In the genomic region with DNA sequence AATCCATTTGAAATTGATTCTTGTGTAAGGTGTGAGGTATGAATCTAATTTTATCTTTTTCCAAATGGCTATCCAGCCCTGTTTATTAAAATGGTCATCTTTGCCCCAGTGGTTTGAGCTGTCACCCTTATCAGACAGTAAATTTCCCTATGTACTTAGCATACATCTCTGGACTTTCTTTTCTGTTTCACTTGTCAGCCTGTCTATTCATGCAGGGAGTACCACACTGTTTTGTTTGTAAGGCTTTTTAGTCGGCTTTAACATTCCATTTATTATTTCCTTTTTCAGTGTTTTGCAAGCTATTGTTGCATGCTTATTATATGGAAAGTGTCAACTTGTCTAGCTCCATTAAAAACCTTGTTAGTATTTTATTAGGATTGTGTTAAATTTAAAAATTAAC, we compare ENCODE assay signal across 30 cellular contexts.
"Had no signal": no experiment of that assay in that cellular context is flagged by ENCODE, and none has a peak within 500 bp of the region (broad histone marks: within the 10 kb centered on the region; RNA-seq: fewer than 3 reads in every experiment).

No MANE protein-coding gene starts in this region.

- H3K4me1 Mint-ChIP-seq: activated CD4-positive, alpha-beta T cell treated with anti-CD3 and anti-CD28 coated beads, Interleukin-2, amount 10 ng/mL, durations not matched to agents 24 days and 14 days; activated T-helper 17 cell treated with anti-CD3 and anti-CD28 coated beads, Interleukin-2, amount 50 U/mL, for 72 hours had no signal

- H3K36me3 ChIP-seq: adrenal gland, brain microvascular endothelial cell, SJSA1, WERI-Rb-1 had no signal

- H3K27me3 ChIP-seq: adrenal gland, brain microvascular endothelial cell, SJSA1 had no signal

- H3K9me3 ChIP-seq: adrenal gland, SJSA1, SK-N-SH had no signal

- ATAC-seq: activated CD8-positive, alpha-beta T cell treated with anti-CD3 and anti-CD28 coated beads for 36 hours; activated T-cell treated with anti-CD3 and anti-CD28 coated beads, Interleukin-2, amount 50 U/mL, for 72 hours; activated T-helper 17 cell treated with anti-CD3 and anti-CD28 coated beads, Interleukin-2, amount 50 U/mL, for 72 hours; Panc1 had no signal

- H3K4me2 ChIP-seq: SK-N-SH had no signal

- H3K4me1 ChIP-seq: adrenal gland, SJSA1 had no signal

- FAIRE-seq: TTC549 had no signal

- H3K27me3 Mint-ChIP-seq: activated CD4-positive, alpha-beta T cell treated with anti-CD3 and anti-CD28 coated beads, Interleukin-2, amount 10 ng/mL, durations not matched to agents 24 days and 14 days; activated CD8-positive, alpha-beta T cell treated with anti-CD3 and anti-CD28 coated beads for 36 hours; activated T-helper 17 cell treated with anti-CD3 and anti-CD28 coated beads, Interleukin-2, amount 50 U/mL, for 72 hours had no signal

- H3K9ac ChIP-seq: SK-N-SH had no signal

- H3K4me3 Mint-ChIP-seq: activated CD4-positive, alpha-beta T cell treated with anti-CD3 and anti-CD28 coated beads, Interleukin-2, amount 10 ng/mL, durations not matched to agents 24 days and 14 days; activated CD8-positive, alpha-beta T cell treated with anti-CD3 and anti-CD28 coated beads for 36 hours; activated T-cell treated with anti-CD3 and anti-CD28 coated beads, Interleukin-2, amount 50 U/mL, for 72 hours; activated T-helper 17 cell treated with anti-CD3 and anti-CD28 coated beads, Interleukin-2, amount 50 U/mL, for 72 hours; T-helper 1 cell treated with Interleukin-12 subunit alpha and Interleukin-12 subunit beta and Interleukin-4 antibody, amounts not matched to agents 30 μg/mL and 1 μg/mL, for 36 hours; T-helper 2 cell treated with Interferon-gamma antibody and Interleukin-4, amounts not matched to agents 5 μg/mL and 100 μg/mL, for 36 hours had no signal

- H3K9me3 Mint-ChIP-seq: activated CD4-positive, alpha-beta T cell treated with anti-CD3 and anti-CD28 coated beads, Interleukin-2, amount 10 ng/mL, durations not matched to agents 24 days and 14 days; activated CD8-positive, alpha-beta T cell treated with anti-CD3 and anti-CD28 coated beads for 36 hours; activated T-cell treated with anti-CD3 and anti-CD28 coated beads, Interleukin-2, amount 50 U/mL, for 72 hours; activated T-helper 17 cell treated with anti-CD3 and anti-CD28 coated beads, Interleukin-2, amount 50 U/mL, for 72 hours; T-helper 1 cell treated with Interleukin-12 subunit alpha and Interleukin-12 subunit beta and Interleukin-4 antibody, amounts not matched to agents 30 μg/mL and 1 μg/mL, for 36 hours; T-helper 2 cell treated with Interferon-gamma antibody and Interleukin-4, amounts not matched to agents 5 μg/mL and 100 μg/mL, for 36 hours had no signal

- H3K27ac ChIP-seq: adrenal gland, brain microvascular endothelial cell, SJSA1, WERI-Rb-1 had no signal

- H3K4me3 ChIP-seq: adrenal gland, SJSA1 had no signal

- H3K27ac Mint-ChIP-seq: activated CD4-positive, alpha-beta T cell treated with anti-CD3 and anti-CD28 coated beads, Interleukin-2, amount 10 ng/mL, durations not matched to agents 24 days and 14 days; activated CD8-positive, alpha-beta T cell treated with anti-CD3 and anti-CD28 coated beads for 36 hours; activated T-helper 17 cell treated with anti-CD3 and anti-CD28 coated beads, Interleukin-2, amount 50 U/mL, for 72 hours; T-helper 1 cell treated with Interleukin-12 subunit alpha and Interleukin-12 subunit beta and Interleukin-4 antibody, amounts not matched to agents 30 μg/mL and 1 μg/mL, for 36 hours; T-helper 2 cell treated with Interferon-gamma antibody and Interleukin-4, amounts not matched to agents 5 μg/mL and 100 μg/mL, for 36 hours had no signal

- DNase-seq: activated CD4-positive, alpha-beta T cell treated with anti-CD3 and anti-CD28 coated beads for 1 hour; activated CD4-positive, alpha-beta T cell treated with anti-CD3 and anti-CD28 coated beads, Interleukin-2, amount 10 ng/mL, durations not matched to agents 24 days and 14 days; activated CD4-positive, alpha-beta T cell treated with anti-CD3 and anti-CD28 coated beads, Interleukin-2, amount 50 U/mL, for 4 hours; activated CD4-positive, CD25-positive, alpha-beta regulatory T cell; activated CD8-positive, alpha-beta T cell treated with anti-CD3 and anti-CD28 coated beads for 36 hours; activated effector memory CD4-positive, alpha-beta T cell treated with anti-CD3 and anti-CD28 coated beads, Interleukin-2, amount 50 U/mL, for 16 hours; activated naive CD4-positive, alpha-beta T cell; activated naive CD4-positive, alpha-beta T cell treated with anti-CD3 and anti-CD28 coated beads, Interleukin-2, amount 50 U/mL, for 16 hours; activated T-cell treated with anti-CD3 and anti-CD28 coated beads, Interleukin-2, amount 50 U/mL, for 1 hour; activated T-cell treated with anti-CD3 and anti-CD28 coated beads, Interleukin-2, amount 50 U/mL, for 72 hours; adrenal gland; anterior cingulate cortex; brain microvascular endothelial cell; central memory CD4-positive, alpha-beta T cell; NCI-H1092 treated with DMSO at 0.1 percent for 48 hours; NCI-H1417; NCI-H146; NCI-H187 treated with DMSO at 0.1 percent for 48 hours; NCI-H2081; NCI-H226; NCI-H524 treated with DMSO at 0.1 percent for 48 hours; SHP77 treated with DMSO at 0.1 percent for 48 hours; SK-N-SH; WERI-Rb-1 had no signal
